8 cellular contexts compared by ENCODE assay signal in the genomic region with DNA sequence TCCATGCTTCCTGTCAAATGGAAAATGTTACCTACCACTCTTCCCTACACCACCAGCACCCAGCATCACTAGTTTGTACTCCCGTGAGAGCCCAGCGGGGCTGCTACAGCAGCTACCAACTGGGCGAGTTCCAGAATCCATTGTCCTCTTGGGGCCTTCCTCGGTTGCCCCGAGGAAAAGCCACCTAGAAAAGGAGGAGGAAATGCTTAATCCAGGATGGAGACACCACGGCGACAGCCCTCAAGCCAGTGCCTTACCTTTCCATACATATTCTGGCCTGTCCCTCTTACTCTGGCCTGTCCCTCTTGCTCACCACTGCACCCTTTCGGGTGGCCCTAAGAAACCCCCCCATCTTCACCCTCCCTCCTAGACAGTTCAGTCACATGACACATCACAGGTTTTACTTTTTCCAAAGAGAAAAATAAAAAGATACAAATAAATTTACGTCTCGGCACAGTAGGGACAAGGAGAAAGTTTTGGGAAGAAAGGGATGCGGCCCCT. TPM values are rescaled to one million over a fixed set of nuclear protein-coding genes. Genes with fewer than 3 reads are reported as not detected.
DNase-seq lines count a peak whose midpoint lies in the region; ATAC-seq and TF ChIP-seq lines count a peak whose summit lies in the region.

No MANE protein-coding gene starts in this region.

- no peaks in the 10 kb centered on the region for H3K4me1 ChIP-seq in cardiac muscle cell (ENCODE audit: low read depth)

- ATAC-seq in GM19025 (IDR thresholded peaks at IDR 0.05; ENCODE audit: low read depth, unreplicated experiment): peak; percentile 11
- peak; percentile 76 for ATAC-seq in omental fat pad (ENCODE audit: low FRiP score)
- ATAC-seq in GM19351 (IDR thresholded peaks at IDR 0.05; ENCODE audit: unreplicated experiment): no peak

- DNase-seq in CD14-positive monocyte (ENCODE audit: low spot score): no peak
- peak; percentile 51 for DNase-seq in NCI-H1105 treated with DMSO at 0.1 percent for 48 hours (lab: John Stamatoyannopoulos, UW)
- no peak for DNase-seq in activated T-helper 2 cell treated with anti-CD3 and anti-CD28 coated beads, Interferon-gamma antibody, Interleukin-2, Interleukin-4, amounts not matched to agents 10 μg/mL and 5 μg/mL and 100 μg/mL, durations not matched to agents 14 hours and 24 hours and 36 hours (ENCODE audit: low spot score)
- peak; percentile 26 to 37 for DNase-seq in cardiac muscle cell (ENCODE audit: low read depth in 1 of 2, low spot score in 1 of 2)
- no peak for DNase-seq in omental fat pad (ENCODE audit: low spot score)
- DNase-seq in NCI-H2029 (lab: John Stamatoyannopoulos, UW): no peak

- H3K36me3 ChIP-seq in cardiac muscle cell: peaks cover 33% of the 10 kb centered on the region

- peaks cover 52 to 77% of the 10 kb centered on the region in 2 donors for H3K36me3 Mint-ChIP-seq in CD14-positive monocyte
- peaks cover 75% of the 10 kb centered on the region for H3K36me3 Mint-ChIP-seq in activated T-helper 2 cell treated with anti-CD3 and anti-CD28 coated beads, Interferon-gamma antibody, Interleukin-2, Interleukin-4, amounts not matched to agents 10 μg/mL and 5 μg/mL and 100 μg/mL, durations not matched to agents 14 hours and 24 hours and 36 hours (ENCODE audit: low read depth)

- intact Hi-C loops in CD14-positive monocyte (cut with micrococcal nuclease): loop anchor here in 1 of 2 donors (1.0 to 2.0 kb wide), 2 partner anchors 24 to 52 kb away; a partner anchor contains a TSS
- intact Hi-C loops in activated T-helper 2 cell treated with anti-CD3 and anti-CD28 coated beads, Interferon-gamma antibody, Interleukin-2, Interleukin-4, amounts not matched to agents 10 μg/mL and 5 μg/mL and 100 μg/mL, durations not matched to agents 14 hours and 24 hours and 36 hours (cut with micrococcal nuclease): loop anchor here (1.0 to 2.0 kb wide), 2 partner anchors 51 to 66 kb away; a partner anchor contains a TSS

- no peaks in the 10 kb centered on the region for H3K27me3 ChIP-seq in cardiac muscle cell

- H3K27ac ChIP-seq in cardiac muscle cell: peak overlapping the region; percentile 85

- peak overlapping the region; percentile 94 to 96 for H3K4me3 Mint-ChIP-seq in CD14-positive monocyte
- H3K4me3 Mint-ChIP-seq in activated T-helper 2 cell treated with anti-CD3 and anti-CD28 coated beads, Interferon-gamma antibody, Interleukin-2, Interleukin-4, amounts not matched to agents 10 μg/mL and 5 μg/mL and 100 μg/mL, durations not matched to agents 14 hours and 24 hours and 36 hours (ENCODE audit: low read depth): peak overlapping the region; percentile 92

- TF ChIP-seq CTCF in CD14-positive monocyte (IDR thresholded peaks at IDR 0.05) (no peak), cardiac muscle cell (IDR thresholded peaks at IDR 0.05; ENCODE audit: low read depth, low read length) (peak; percentile 14), omental fat pad (IDR thresholded peaks at IDR 0.05) (no peak)

- H3K9me3 Mint-ChIP-seq in CD14-positive monocyte: no peaks in the 10 kb centered on the region
- H3K9me3 Mint-ChIP-seq in activated T-helper 2 cell treated with anti-CD3 and anti-CD28 coated beads, Interferon-gamma antibody, Interleukin-2, Interleukin-4, amounts not matched to agents 10 μg/mL and 5 μg/mL and 100 μg/mL, durations not matched to agents 14 hours and 24 hours and 36 hours: no peaks in the 10 kb centered on the region

- peak overlapping the region; percentile 91 for H3K4me3 ChIP-seq in cardiac muscle cell

- peak overlapping the region; percentile 95 to 99 (median 98) for H3K27ac Mint-ChIP-seq in CD14-positive monocyte
- H3K27ac Mint-ChIP-seq in activated T-helper 2 cell treated with anti-CD3 and anti-CD28 coated beads, Interferon-gamma antibody, Interleukin-2, Interleukin-4, amounts not matched to agents 10 μg/mL and 5 μg/mL and 100 μg/mL, durations not matched to agents 14 hours and 24 hours and 36 hours: peak overlapping the region; percentile 94

- no peaks in the 10 kb centered on the region for H3K9me3 ChIP-seq in cardiac muscle cell (ENCODE audit: low read depth)

- no peaks in the 10 kb centered on the region for H3K27me3 Mint-ChIP-seq in CD14-positive monocyte (ENCODE audit: low read depth in 3 of 3)
- no peaks in the 10 kb centered on the region for H3K27me3 Mint-ChIP-seq in activated T-helper 2 cell treated with anti-CD3 and anti-CD28 coated beads, Interferon-gamma antibody, Interleukin-2, Interleukin-4, amounts not matched to agents 10 μg/mL and 5 μg/mL and 100 μg/mL, durations not matched to agents 14 hours and 24 hours and 36 hours (ENCODE audit: low read depth)

- peaks cover 21% of the 10 kb centered on the region for H3K4me1 Mint-ChIP-seq in CD14-positive monocyte
- H3K4me1 Mint-ChIP-seq in activated T-helper 2 cell treated with anti-CD3 and anti-CD28 coated beads, Interferon-gamma antibody, Interleukin-2, Interleukin-4, amounts not matched to agents 10 μg/mL and 5 μg/mL and 100 μg/mL, durations not matched to agents 14 hours and 24 hours and 36 hours (ENCODE audit: low read depth): peaks cover 17% of the 10 kb centered on the region

RNA-seq across cellular contexts. Expression of a gene that starts 0.5 kb away (rescaled TPM):
- polyA plus RNA-seq in CD14-positive monocyte: 10 to 100 TPM; 57.2 to 69.6 TPM
- 20.0 and 27.0 TPM in 2 replicates for total RNA-seq in activated T-helper 2 cell treated with anti-CD3 and anti-CD28 coated beads, Interferon-gamma antibody, Interleukin-2, Interleukin-4, amounts not matched to agents 10 μg/mL and 5 μg/mL and 100 μg/mL, durations not matched to agents 14 hours and 24 hours and 36 hours
- total RNA-seq in cardiac muscle cell: 29.1 and 48.7 TPM in 2 replicates
- 40.6 and 54.2 TPM in 2 replicates for polyA plus RNA-seq in cardiac muscle cell
- total RNA-seq in omental fat pad: 10 to 100 TPM; 27.1 to 38.5 (median 32.9) TPM

RNA-seq across cellular contexts. Expression of a gene that starts 23.5 kb away (rescaled TPM):
- 1 to 10 TPM; 3.4 to 3.5 TPM for polyA plus RNA-seq in CD14-positive monocyte
- 78.4 and 83.5 TPM in 2 replicates for total RNA-seq in activated T-helper 2 cell treated with anti-CD3 and anti-CD28 coated beads, Interferon-gamma antibody, Interleukin-2, Interleukin-4, amounts not matched to agents 10 μg/mL and 5 μg/mL and 100 μg/mL, durations not matched to agents 14 hours and 24 hours and 36 hours
- 61.0 and 86.4 TPM in 2 replicates for total RNA-seq in cardiac muscle cell
- 26.6 and 31.5 TPM in 2 replicates for polyA plus RNA-seq in cardiac muscle cell
- 10 to 100 TPM; 28.8 to 54.2 (median 42.7) TPM for total RNA-seq in omental fat pad

RNA-seq across cellular contexts. Expression of a gene that starts 30.8 kb away (rescaled TPM):
- polyA plus RNA-seq in CD14-positive monocyte (not detected), cardiac muscle cell (0.74 TPM in 1 of 2 replicates, not detected in the other)
- not detected in 2 replicates for total RNA-seq in activated T-helper 2 cell treated with anti-CD3 and anti-CD28 coated beads, Interferon-gamma antibody, Interleukin-2, Interleukin-4, amounts not matched to agents 10 μg/mL and 5 μg/mL and 100 μg/mL, durations not matched to agents 14 hours and 24 hours and 36 hours
- total RNA-seq in cardiac muscle cell (0.33 TPM in 1 of 2 replicates, not detected in the other), omental fat pad (not detected)

RNA-seq across cellular contexts. Expression of a gene that starts 51.3 kb away (rescaled TPM):
- polyA plus RNA-seq in CD14-positive monocyte (10 to 100 TPM in 1 of 2 donors, 1 to 10 TPM in 1; 9.6 to 11.0 TPM), cardiac muscle cell (1.4 and 2.3 TPM in 2 replicates)
- total RNA-seq in activated T-helper 2 cell treated with anti-CD3 and anti-CD28 coated beads, Interferon-gamma antibody, Interleukin-2, Interleukin-4, amounts not matched to agents 10 μg/mL and 5 μg/mL and 100 μg/mL, durations not matched to agents 14 hours and 24 hours and 36 hours: 22.3 and 23.3 TPM in 2 replicates
- total RNA-seq in cardiac muscle cell (2.1 and 2.5 TPM in 2 replicates), omental fat pad (10 to 100 TPM in 1 of 4 donors, 1 to 10 TPM in 3; 4.2 to 11.2 (median 6.2) TPM)

RNA-seq across cellular contexts. Expression of a gene that starts 53.7 kb away (rescaled TPM):
- polyA plus RNA-seq in CD14-positive monocyte: 10 to 100 TPM in 1 of 2 donors, 1 to 10 TPM in 1; 8.5 to 14.0 TPM
- total RNA-seq in activated T-helper 2 cell treated with anti-CD3 and anti-CD28 coated beads, Interferon-gamma antibody, Interleukin-2, Interleukin-4, amounts not matched to agents 10 μg/mL and 5 μg/mL and 100 μg/mL, durations not matched to agents 14 hours and 24 hours and 36 hours: 56.2 and 68.3 TPM in 2 replicates
- total RNA-seq in cardiac muscle cell: 19.9 and 26.4 TPM in 2 replicates
- 42.0 and 44.4 TPM in 2 replicates for polyA plus RNA-seq in cardiac muscle cell
- 10 to 100 TPM; 21.5 to 52.0 (median 37.9) TPM for total RNA-seq in omental fat pad

Comparison
In these comparisons a context has a peak if more than half of its experiments do, and no peak if none do; other contexts are left out.
1. DNase-seq: peak in NCI-H1105 treated with DMSO at 0.1 percent for 48 hours (single experiment) and cardiac muscle cell (2 of 2); none in CD14-positive monocyte (single experiment), activated T-helper 2 cell treated with anti-CD3 and anti-CD28 coated beads, Interferon-gamma antibody, Interleukin-2, Interleukin-4, amounts not matched to agents 10 μg/mL and 5 μg/mL and 100 μg/mL, durations not matched to agents 14 hours and 24 hours and 36 hours (single experiment), omental fat pad (single experiment) and NCI-H2029 (single experiment).